Comparison of ENCODE assay signal across 2 cellular contexts in genomic region chr6:31764239-31764638, GRCh38.
TF ChIP-seq lines count a peak whose summit lies in the region.

No MANE protein-coding gene starts in this region.

TF ChIP-seq in HCT116, 20 proteins besides CTCF, POLR2A, EP300 and RAD21:
- no peak for TF ChIP-seq TCF7L2 (IDR thresholded peaks at IDR 0.05; ENCODE audit: borderline replicate concordance, extremely low read depth, insufficient read depth, insufficient read length)
- no peak for TF ChIP-seq SIN3A (IDR thresholded peaks at IDR 0.05; ENCODE audit: low read depth)
- TF ChIP-seq SRF (IDR thresholded peaks at IDR 0.05; ENCODE audit: low read depth): no peak
- no peak for TF ChIP-seq JUND (IDR thresholded peaks at IDR 0.05)
- TF ChIP-seq YY1 (IDR thresholded peaks at IDR 0.05; ENCODE audit: extremely low read depth, insufficient replicate concordance, low read depth, low read length): no peak
- no peak for TF ChIP-seq ZFX (IDR thresholded peaks at IDR 0.05)
- TF ChIP-seq EZH2phosphoT487 (IDR thresholded peaks at IDR 0.05; ENCODE audit: borderline replicate concordance): no peak
- no peak for TF ChIP-seq ZNF274 (IDR thresholded peaks at IDR 0.05; ENCODE audit: low read depth, low read length)
- no peak for TF ChIP-seq EZH2 (IDR thresholded peaks at IDR 0.05)
- no peak for TF ChIP-seq CBX3 (IDR thresholded peaks at IDR 0.05; ENCODE audit: low read depth)
- TF ChIP-seq SP1 (IDR thresholded peaks at IDR 0.05; ENCODE audit: low read depth): no peak
- no peak for TF ChIP-seq REST (IDR thresholded peaks at IDR 0.05; ENCODE audit: low read depth)
- TF ChIP-seq ELF1 (IDR thresholded peaks at IDR 0.05; ENCODE audit: borderline replicate concordance, low read depth): no peak
- TF ChIP-seq EGR1 (IDR thresholded peaks at IDR 0.05; ENCODE audit: low read depth): no peak
- TF ChIP-seq CEBPB (IDR thresholded peaks at IDR 0.05; ENCODE audit: low read depth): no peak
- no peak for TF ChIP-seq MAX (IDR thresholded peaks at IDR 0.05)
- no peak for TF ChIP-seq ATF3 (IDR thresholded peaks at IDR 0.05)
- TF ChIP-seq FOSL1 (IDR thresholded peaks at IDR 0.05; ENCODE audit: low read depth): no peak
- no peak for TF ChIP-seq ZBTB33 (IDR thresholded peaks at IDR 0.05; ENCODE audit: extremely low read depth, insufficient replicate concordance, low read length)
- no peak for TF ChIP-seq POLR2AphosphoS5 (IDR thresholded peaks at IDR 0.05; ENCODE audit: low read depth, low read length)

TF ChIP-seq in K562, 482 proteins besides CTCF, POLR2A, EP300 and RAD21:
- no peak for TF ChIP-seq ZFP36 (IDR thresholded peaks at IDR 0.05; ENCODE audit: low read depth, low read length, partially characterized antibody)
- TF ChIP-seq ZNF583 (CRISPR knock-in tag; IDR thresholded peaks at IDR 0.05): no peak
- TF ChIP-seq ZNF512 (tag; IDR thresholded peaks at IDR 0.05): no peak
- no peak for TF ChIP-seq ZNF76 (CRISPR knock-in tag; IDR thresholded peaks at IDR 0.05; ENCODE audit: borderline replicate concordance)
- TF ChIP-seq SMARCB1 (IDR thresholded peaks at IDR 0.05; ENCODE audit: insufficient read length, low read depth): no peak
- TF ChIP-seq ZNF224 (CRISPR knock-in tag; IDR thresholded peaks at IDR 0.05): no peak
- TF ChIP-seq HSF4 (CRISPR knock-in tag; IDR thresholded peaks at IDR 0.05; ENCODE audit: borderline replicate concordance): no peak
- TF ChIP-seq ZNF165 (CRISPR knock-in tag; IDR thresholded peaks at IDR 0.05; ENCODE audit: borderline replicate concordance): no peak
TF ChIP-seq in K562: peak in this region for 0.
